ENCODE assay signal across 1 cellular context in the genomic region with DNA sequence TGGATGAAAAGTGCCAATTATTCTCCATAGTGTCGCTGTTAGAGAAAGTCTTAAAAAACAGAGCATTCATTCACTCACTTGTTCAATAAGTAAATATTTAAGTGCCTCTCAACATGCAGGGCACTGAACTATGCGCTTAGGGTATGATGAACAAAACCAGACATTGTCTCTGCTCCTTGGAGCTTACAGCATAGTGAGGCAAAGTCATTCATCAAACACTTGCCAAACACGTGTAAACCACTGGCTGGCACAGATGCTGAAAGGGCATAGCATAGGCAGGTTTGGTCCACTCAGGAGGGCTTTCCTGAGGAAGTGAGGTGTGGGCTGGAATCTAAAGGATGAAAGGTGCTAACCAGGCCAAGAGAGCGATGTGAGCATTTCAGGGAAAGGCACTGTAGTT.
TF ChIP-seq lines count a peak whose summit lies in the region.

No MANE protein-coding gene starts in this region.

TF ChIP-seq in HepG2, 621 proteins besides CTCF, POLR2A, EP300 and RAD21 (continued from another document and continues in another):
- TF ChIP-seq TFAP4 (IDR thresholded peaks at IDR 0.05; ENCODE audit: borderline replicate concordance, low read depth) (peak; percentile 32; the same call in 1 of the 2 replicates), IRF2 (CRISPR knock-in tag; IDR thresholded peaks at IDR 0.05) (no peak), ZNF644 (CRISPR knock-in tag; IDR thresholded peaks at IDR 0.05; ENCODE audit: low read depth) (peak; percentile 57; the same call in 1 of the 2 replicates), POLR2G (IDR thresholded peaks at IDR 0.05; ENCODE audit: low read depth, low read length) (no peak; the same call in 1 of the 2 replicates), MIXL1 (CRISPR knock-in tag; IDR thresholded peaks at IDR 0.05) (peak; percentile 51; the same call in 1 of the 2 replicates), E2F2 (CRISPR knock-in tag; IDR thresholded peaks at IDR 0.05; ENCODE audit: borderline replicate concordance) (no peak), STAT5B (CRISPR knock-in tag; IDR thresholded peaks at IDR 0.05) (no peak), MTA3 (CRISPR knock-in tag; IDR thresholded peaks at IDR 0.05) (no peak), MAFG (CRISPR knock-in tag; IDR thresholded peaks at IDR 0.05) (no peak), NRL (CRISPR knock-in tag; IDR thresholded peaks at IDR 0.05; ENCODE audit: borderline replicate concordance) (no peak), FOSL2 (CRISPR knock-in tag; IDR thresholded peaks at IDR 0.05) (peak; percentile 84), SMAD1 (CRISPR knock-in tag; IDR thresholded peaks at IDR 0.05; ENCODE audit: borderline replicate concordance, low read depth) (no peak), ZFP1 (CRISPR knock-in tag; IDR thresholded peaks at IDR 0.05) (no peak), HHEX (CRISPR knock-in tag; IDR thresholded peaks at IDR 0.05) (no peak), RFX5 (IDR thresholded peaks at IDR 0.05; ENCODE audit: low read depth, low read length) (no peak), HOXA7 (CRISPR knock-in tag; IDR thresholded peaks at IDR 0.05) (no peak), AGO1 (IDR thresholded peaks at IDR 0.05; ENCODE audit: low read depth, low read length, poor library complexity, severe bottlenecking) (no peak), IKZF1 (IDR thresholded peaks at IDR 0.05) (no peak), RARG (CRISPR knock-in tag; IDR thresholded peaks at IDR 0.05; ENCODE audit: low read depth) (no peak), DNMT3B (CRISPR knock-in tag; conservative IDR thresholded peaks at IDR 0.05) (no peak), MLXIP (CRISPR knock-in tag; IDR thresholded peaks at IDR 0.05; ENCODE audit: borderline replicate concordance) (peak; percentile 84; the same call in 1 of the 2 replicates), PITX1 (CRISPR knock-in tag; IDR thresholded peaks at IDR 0.05) (no peak; the same call in 1 of the 2 replicates), U2AF2 (IDR thresholded peaks at IDR 0.05; ENCODE audit: low read depth, low read length) (no peak), NFE2L2 (IDR thresholded peaks at IDR 0.05; ENCODE audit: low read length) (no peak), PAXIP1 (CRISPR knock-in tag; conservative IDR thresholded peaks at IDR 0.05) (peak; percentile 89), FOXP1 (IDR thresholded peaks at IDR 0.05) (no peak), FOXP1 (CRISPR knock-in tag; IDR thresholded peaks at IDR 0.05) (peak; percentile 46; the same call in 1 of the 2 replicates), ZKSCAN5 (CRISPR knock-in tag; IDR thresholded peaks at IDR 0.05) (no peak), SNAPC2 (CRISPR knock-in tag; IDR thresholded peaks at IDR 0.05) (no peak), ZMYM4 (CRISPR knock-in tag; IDR thresholded peaks at IDR 0.05) (peak; percentile 60), HNRNPL (IDR thresholded peaks at IDR 0.05; ENCODE audit: low read depth, low read length) (peak; percentile 71; the same call in 1 of the 2 replicates), SIX1 (CRISPR knock-in tag; IDR thresholded peaks at IDR 0.05; ENCODE audit: borderline replicate concordance) (no peak), MAZ (IDR thresholded peaks at IDR 0.05; ENCODE audit: borderline replicate concordance, low read depth, low read length) (no peak), MAZ (CRISPR knock-in tag; IDR thresholded peaks at IDR 0.05; ENCODE audit: low read depth) (no peak), YY1 (IDR thresholded peaks at IDR 0.05; ENCODE audit: insufficient read depth, insufficient replicate concordance, low read depth, low read length) (no peak), ZNF414 (CRISPR knock-in tag; IDR thresholded peaks at IDR 0.05) (no peak), MEIS2 (CRISPR knock-in tag; IDR thresholded peaks at IDR 0.05) (0 out of 2 replicates have a peak, but pooled peaks have one; percentile 46), KDM3A (CRISPR knock-in tag; IDR thresholded peaks at IDR 0.05; ENCODE audit: low read depth) (no peak), ZNF224 (CRISPR knock-in tag; IDR thresholded peaks at IDR 0.05) (0 out of 2 replicates have a peak, but pooled peaks have one; percentile 9), SUZ12 (IDR thresholded peaks at IDR 0.05; ENCODE audit: low read depth, low read length) (no peak), ELF1 (CRISPR knock-in tag; IDR thresholded peaks at IDR 0.05) (no peak), SCMH1 (CRISPR knock-in tag; IDR thresholded peaks at IDR 0.05; ENCODE audit: borderline replicate concordance) (no peak), FOXK2 (IDR thresholded peaks at IDR 0.05) (no peak), GTF3A (CRISPR knock-in tag; conservative IDR thresholded peaks at IDR 0.05) (no peak), MXD3 (CRISPR knock-in tag; IDR thresholded peaks at IDR 0.05) (no peak), FOXA3 (CRISPR knock-in tag; IDR thresholded peaks at IDR 0.05) (peak; percentile 88), SOX6 (IDR thresholded peaks at IDR 0.05) (no peak), SOX6 (CRISPR knock-in tag; IDR thresholded peaks at IDR 0.05) (peak; percentile 92), MXI1 (IDR thresholded peaks at IDR 0.05; ENCODE audit: borderline replicate concordance, low read depth, low read length) (peak; percentile 13; the same call in 1 of the 3 replicates), ZSCAN21 (CRISPR knock-in tag; IDR thresholded peaks at IDR 0.05; ENCODE audit: borderline replicate concordance) (no peak), ZNF772 (CRISPR knock-in tag; IDR thresholded peaks at IDR 0.05) (0 out of 2 replicates have a peak, but pooled peaks have one; percentile 42), ZNF101 (CRISPR knock-in tag; IDR thresholded peaks at IDR 0.05; ENCODE audit: borderline replicate concordance, low read depth) (no peak), SIN3A (IDR thresholded peaks at IDR 0.05; ENCODE audit: borderline replicate concordance, low read depth, low read length) (no peak), CREM (IDR thresholded peaks at IDR 0.05) (peak; percentile 66; the same call in 1 of the 2 replicates), CREM (CRISPR knock-in tag; IDR thresholded peaks at IDR 0.05) (no peak)
- TF ChIP-seq, protein P1, sequence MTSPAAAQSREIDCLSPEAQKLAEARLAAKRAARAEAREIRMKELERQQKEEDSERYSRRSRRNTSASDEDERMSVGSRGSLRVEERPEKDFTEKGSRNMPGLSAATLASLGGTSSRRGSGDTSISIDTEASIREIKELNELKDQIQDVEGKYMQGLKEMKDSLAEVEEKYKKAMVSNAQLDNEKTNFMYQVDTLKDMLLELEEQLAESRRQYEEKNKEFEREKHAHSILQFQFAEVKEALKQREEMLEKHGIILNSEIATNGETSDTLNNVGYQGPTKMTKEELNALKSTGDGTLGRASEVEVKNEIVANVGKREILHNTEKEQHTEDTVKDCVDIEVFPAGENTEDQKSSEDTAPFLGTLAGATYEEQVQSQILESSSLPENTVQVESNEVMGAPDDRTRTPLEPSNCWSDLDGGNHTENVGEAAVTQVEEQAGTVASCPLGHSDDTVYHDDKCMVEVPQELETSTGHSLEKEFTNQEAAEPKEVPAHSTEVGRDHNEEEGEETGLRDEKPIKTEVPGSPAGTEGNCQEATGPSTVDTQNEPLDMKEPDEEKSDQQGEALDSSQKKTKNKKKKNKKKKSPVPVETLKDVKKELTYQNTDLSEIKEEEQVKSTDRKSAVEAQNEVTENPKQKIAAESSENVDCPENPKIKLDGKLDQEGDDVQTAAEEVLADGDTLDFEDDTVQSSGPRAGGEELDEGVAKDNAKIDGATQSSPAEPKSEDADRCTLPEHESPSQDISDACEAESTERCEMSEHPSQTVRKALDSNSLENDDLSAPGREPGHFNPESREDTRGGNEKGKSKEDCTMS (CRISPR knock-in tag; conservative IDR thresholded peaks at IDR 0.05), result no peak
- TF ChIP-seq, protein P2, sequence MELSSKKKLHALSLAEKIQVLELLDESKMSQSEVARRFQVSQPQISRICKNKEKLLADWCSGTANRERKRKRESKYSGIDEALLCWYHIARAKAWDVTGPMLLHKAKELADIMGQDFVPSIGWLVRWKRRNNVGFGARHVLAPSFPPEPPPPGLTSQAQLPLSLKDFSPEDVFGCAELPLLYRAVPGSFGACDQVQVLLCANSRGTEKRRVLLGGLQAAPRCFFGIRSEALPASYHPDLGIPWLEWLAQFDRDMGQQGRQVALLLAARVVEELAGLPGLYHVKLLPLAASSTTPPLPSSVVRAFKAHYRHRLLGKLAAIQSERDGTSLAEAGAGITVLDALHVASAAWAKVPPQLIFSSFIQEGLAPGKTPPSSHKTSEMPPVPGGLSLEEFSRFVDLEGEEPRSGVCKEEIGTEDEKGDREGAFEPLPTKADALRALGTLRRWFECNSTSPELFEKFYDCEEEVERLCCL (CRISPR knock-in tag; IDR thresholded peaks at IDR 0.05; ENCODE audit: borderline replicate concordance), result no peak
- TF ChIP-seq, protein P3, sequence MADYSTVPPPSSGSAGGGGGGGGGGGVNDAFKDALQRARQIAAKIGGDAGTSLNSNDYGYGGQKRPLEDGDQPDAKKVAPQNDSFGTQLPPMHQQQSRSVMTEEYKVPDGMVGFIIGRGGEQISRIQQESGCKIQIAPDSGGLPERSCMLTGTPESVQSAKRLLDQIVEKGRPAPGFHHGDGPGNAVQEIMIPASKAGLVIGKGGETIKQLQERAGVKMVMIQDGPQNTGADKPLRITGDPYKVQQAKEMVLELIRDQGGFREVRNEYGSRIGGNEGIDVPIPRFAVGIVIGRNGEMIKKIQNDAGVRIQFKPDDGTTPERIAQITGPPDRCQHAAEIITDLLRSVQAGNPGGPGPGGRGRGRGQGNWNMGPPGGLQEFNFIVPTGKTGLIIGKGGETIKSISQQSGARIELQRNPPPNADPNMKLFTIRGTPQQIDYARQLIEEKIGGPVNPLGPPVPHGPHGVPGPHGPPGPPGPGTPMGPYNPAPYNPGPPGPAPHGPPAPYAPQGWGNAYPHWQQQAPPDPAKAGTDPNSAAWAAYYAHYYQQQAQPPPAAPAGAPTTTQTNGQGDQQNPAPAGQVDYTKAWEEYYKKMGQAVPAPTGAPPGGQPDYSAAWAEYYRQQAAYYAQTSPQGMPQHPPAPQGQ (CRISPR knock-in tag; IDR thresholded peaks at IDR 0.05; ENCODE audit: borderline replicate concordance), result no peak
